ENCODE assay signal across 1 cellular context in genomic region chr2:177466337-177467195, GRCh38.
TF ChIP-seq lines count a peak whose summit lies in the region.

No MANE protein-coding gene starts in this region.

TF ChIP-seq in GM23338, 12 proteins besides CTCF, POLR2A, EP300 and RAD21 (continued from another document):
- no peak for TF ChIP-seq REST (IDR thresholded peaks at IDR 0.05; ENCODE audit: unreplicated experiment)
